Comparison of ENCODE assay signal across 11 cellular contexts in genomic region chr19:47096721-47097120, GRCh38. TPM values are rescaled to one million over a fixed set of nuclear protein-coding genes. Genes with fewer than 3 reads are reported as not detected.
A peak's percentile ranks its signal among the peaks of the same experiment; 100 is the strongest.
DNase-seq lines count a peak whose midpoint lies in the region; ATAC-seq and TF ChIP-seq lines count a peak whose summit lies in the region.
"Had no signal": no experiment of that assay in that cellular context is flagged by ENCODE, and none has a peak within 500 bp of the region (broad histone marks: within the 10 kb centered on the region; RNA-seq: fewer than 3 reads in every experiment).

No MANE protein-coding gene starts in this region.

- peak overlapping the region in 4 of 59 donors; percentile 7 to 33 (median 12) for H3K4me3 ChIP-seq in dorsolateral prefrontal cortex
- H3K4me3 ChIP-seq in mucosa of rectum (ENCODE audit: low read length in 2 of 2): peak overlapping the region; percentile 27 to 52
- no peak overlapping the region for H3K4me3 ChIP-seq in tibial artery
- no peak overlapping the region for H3K4me3 ChIP-seq in aorta (ENCODE audit: low read length in 2 of 2)

- no peaks in the 10 kb centered on the region for H3K27me3 Mint-ChIP-seq in activated T-cell treated with anti-CD3 and anti-CD28 coated beads, Interleukin-2, amount 50 U/mL, for 72 hours (ENCODE audit: low read depth)
- no peaks in the 10 kb centered on the region for H3K27me3 Mint-ChIP-seq in activated T-cell treated with anti-CD3 and anti-CD28 coated beads, Interleukin-2, amount 50 U/mL, for 4 hours (ENCODE audit: low read depth)

- peak overlapping the region; percentile 100 for H3K27ac Mint-ChIP-seq in activated T-cell treated with anti-CD3 and anti-CD28 coated beads, Interleukin-2, amount 50 U/mL, for 72 hours

- no peaks in the 10 kb centered on the region for H3K9me3 Mint-ChIP-seq in activated T-cell treated with anti-CD3 and anti-CD28 coated beads, Interleukin-2, amount 50 U/mL, for 72 hours
- no peaks in the 10 kb centered on the region for H3K9me3 Mint-ChIP-seq in activated T-cell treated with anti-CD3 and anti-CD28 coated beads, Interleukin-2, amount 50 U/mL, for 4 hours

- H3K9me3 ChIP-seq in mucosa of rectum (ENCODE audit: control insufficient read depth in 2 of 2, low read length in 2 of 2) (no peaks in the 10 kb centered on the region), tibial artery (no peaks in the 10 kb centered on the region), aorta (ENCODE audit: control insufficient read depth, low read length) (no peaks in the 10 kb centered on the region)

- 94% methylated on average over 9 of the region's 9 CpGs for WGBS in aorta, 2 donors

- DNase-seq in activated T-cell treated with anti-CD3 and anti-CD28 coated beads, Interleukin-2, amount 50 U/mL, for 72 hours: no peak
- no peak for DNase-seq in activated T-cell treated with anti-CD3 and anti-CD28 coated beads, Interleukin-2, amount 50 U/mL, for 4 hours
- no peak for DNase-seq in dorsolateral prefrontal cortex
- no peak for DNase-seq in tibial artery
- no peak for DNase-seq in RPMI8226
- no peak for DNase-seq in stimulated activated naive CD4-positive, alpha-beta T cell treated with Interleukin-2 at 50 U/mL for 16 hours (lab: John Stamatoyannopoulos, UW)
- DNase-seq in aorta: no peak
- DNase-seq: activated CD8-positive, alpha-beta memory T cell treated with anti-CD3 and anti-CD28 coated beads, Interleukin-2, amount 50 U/mL, for 48 hours; NCI-H1092 treated with DMSO at 0.1 percent for 48 hours; SHP77 treated with DMSO at 0.1 percent for 48 hours had no signal

- H3K4me3 Mint-ChIP-seq in activated T-cell treated with anti-CD3 and anti-CD28 coated beads, Interleukin-2, amount 50 U/mL, for 72 hours: peak overlapping the region; percentile 1 to 92
- no peak overlapping the region for H3K4me3 Mint-ChIP-seq in activated T-cell treated with anti-CD3 and anti-CD28 coated beads, Interleukin-2, amount 50 U/mL, for 4 hours

- H3K27me3 ChIP-seq in dorsolateral prefrontal cortex (no peaks in the 10 kb centered on the region), mucosa of rectum (ENCODE audit: control insufficient read depth in 2 of 2, insufficient read depth in 2 of 2, low read length in 2 of 2) (no peaks in the 10 kb centered on the region), tibial artery (no peaks in the 10 kb centered on the region), aorta (ENCODE audit: control insufficient read depth in 1 of 2, insufficient read depth in 2 of 2, low read length in 1 of 2) (no peaks in the 10 kb centered on the region)

- TF ChIP-seq CTCF in dorsolateral prefrontal cortex (IDR thresholded peaks at IDR 0.05 in 54 of 56, conservative IDR thresholded peaks at IDR 0.05 in 2 of 56; ENCODE audit: low read depth in 1 of 56, partially characterized antibody in 56 of 56): no peak
- no peak for TF ChIP-seq CTCF in tibial artery (IDR thresholded peaks at IDR 0.05)

- peaks cover 74% of the 10 kb centered on the region for H3K4me1 Mint-ChIP-seq in activated T-cell treated with anti-CD3 and anti-CD28 coated beads, Interleukin-2, amount 50 U/mL, for 72 hours (ENCODE audit: low read depth)
- peaks cover 42% of the 10 kb centered on the region for H3K4me1 Mint-ChIP-seq in activated T-cell treated with anti-CD3 and anti-CD28 coated beads, Interleukin-2, amount 50 U/mL, for 4 hours (ENCODE audit: low read depth)

- ATAC-seq in activated T-cell treated with anti-CD3 and anti-CD28 coated beads, Interleukin-2, amount 50 U/mL, for 72 hours (replicated peaks in 1 of 2): no peak
- no peak for ATAC-seq in activated T-cell treated with anti-CD3 and anti-CD28 coated beads, Interleukin-2, amount 50 U/mL, for 4 hours
- ATAC-seq in aorta (ENCODE audit: low FRiP score): no peak

- peak overlapping the region; percentile 83 to 87 for H3K9ac ChIP-seq in mucosa of rectum (ENCODE audit: low read depth in 1 of 2, low read length in 2 of 2)

- H3K36me3 ChIP-seq in mucosa of rectum (ENCODE audit: control insufficient read depth in 2 of 2, insufficient read depth in 2 of 2, low read length in 2 of 2): peaks cover 16 to 23% of the 10 kb centered on the region in 2 donors
- peaks cover 0 to 24% (median 15%) of the 10 kb centered on the region in 3 donors for H3K36me3 ChIP-seq in tibial artery
- no peaks in the 10 kb centered on the region for H3K36me3 ChIP-seq in aorta (ENCODE audit: control insufficient read depth in 1 of 2, insufficient read depth in 2 of 2, low read length in 1 of 2)

- peaks cover 9 to 26% of the 10 kb centered on the region in 2 donors for H3K36me3 Mint-ChIP-seq in activated T-cell treated with anti-CD3 and anti-CD28 coated beads, Interleukin-2, amount 50 U/mL, for 72 hours (ENCODE audit: insufficient read depth in 2 of 2)
- H3K36me3 Mint-ChIP-seq in activated T-cell treated with anti-CD3 and anti-CD28 coated beads, Interleukin-2, amount 50 U/mL, for 4 hours (ENCODE audit: insufficient read depth): peaks cover 20% of the 10 kb centered on the region

- H3K4me1 ChIP-seq in mucosa of rectum (ENCODE audit: control insufficient read depth in 2 of 2, insufficient read depth in 2 of 2, low read length in 2 of 2) (peaks cover 52 to 57% of the 10 kb centered on the region in 2 donors), tibial artery (peaks cover 0 to 67% (median 57%) of the 10 kb centered on the region in 4 donors), aorta (ENCODE audit: control insufficient read depth in 1 of 2, insufficient read depth in 2 of 2, low read length in 2 of 2) (no peaks in the 10 kb centered on the region)

- intact Hi-C loops in dorsolateral prefrontal cortex (cut with DNase I): no loop called here
- intact Hi-C loops in tibial artery (cut with DNase I; ENCODE audit: low total_unique reads): no loop called here
- intact Hi-C loops in aorta (cut with DNase I): no loop called here

- H3K27ac ChIP-seq in dorsolateral prefrontal cortex: peak overlapping the region in 54 of 59 donors; percentile 2 to 85 (median 71)
- peak overlapping the region; percentile 98 to 99 for H3K27ac ChIP-seq in mucosa of rectum (ENCODE audit: low read depth in 2 of 2, low read length in 2 of 2)
- H3K27ac ChIP-seq in tibial artery: peak overlapping the region; percentile 79 to 81
- H3K27ac ChIP-seq in aorta (ENCODE audit: low read depth in 1 of 2, low read length in 2 of 2): no peak overlapping the region

RNA-seq across cellular contexts. Expression of gene ZC3H4, which starts 16.9 kb away (rescaled TPM):
- 10 to 100 TPM; 76.0 to 84.0 TPM for total RNA-seq in activated T-cell treated with anti-CD3 and anti-CD28 coated beads, Interleukin-2, amount 50 U/mL, for 72 hours
- 10 to 100 TPM; 77.7 to 91.6 (median 90.4) TPM for total RNA-seq in activated T-cell treated with anti-CD3 and anti-CD28 coated beads, Interleukin-2, amount 50 U/mL, for 4 hours
- total RNA-seq in dorsolateral prefrontal cortex (10 to 100 TPM; 28.4 to 56.1 (median 40.3) TPM), aorta (10 to 100 TPM; 33.9 to 34.6 TPM)
- 10 to 100 TPM in 1 of 2 donors, 1 to 10 TPM in 1; 5.7 to 10.4 TPM for polyA plus RNA-seq in aorta

RNA-seq across cellular contexts. Expression of gene SAE1, which starts 33.9 kb away (rescaled TPM):
- 100 to 1,000 TPM; 232 to 254 TPM for total RNA-seq in activated T-cell treated with anti-CD3 and anti-CD28 coated beads, Interleukin-2, amount 50 U/mL, for 72 hours
- total RNA-seq in activated T-cell treated with anti-CD3 and anti-CD28 coated beads, Interleukin-2, amount 50 U/mL, for 4 hours: 100 to 1,000 TPM in 1 of 3 donors, 10 to 100 TPM in 2; 90.0 to 112 (median 99.3) TPM
- total RNA-seq in dorsolateral prefrontal cortex (100 to 1,000 TPM in 2 of 120 experiments, 10 to 100 TPM in 118; 50.2 to 109 (median 75.1) TPM), aorta (10 to 100 TPM; 44.5 to 64.9 TPM)
- polyA plus RNA-seq in aorta: 10 to 100 TPM; 49.5 to 59.0 TPM

RNA-seq across cellular contexts. Expression of gene TMEM160, which starts 48.3 kb away (rescaled TPM):
- 10 to 100 TPM; 30.8 TPM for total RNA-seq in activated T-cell treated with anti-CD3 and anti-CD28 coated beads, Interleukin-2, amount 50 U/mL, for 72 hours
- 10 to 100 TPM; 57.1 to 61.6 (median 57.6) TPM for total RNA-seq in activated T-cell treated with anti-CD3 and anti-CD28 coated beads, Interleukin-2, amount 50 U/mL, for 4 hours
- total RNA-seq in dorsolateral prefrontal cortex: 100 to 1,000 TPM in 7 of 120 experiments, 10 to 100 TPM in 113; 40.1 to 114 (median 78.7) TPM
- 10 to 100 TPM; 20.6 to 25.6 TPM for total RNA-seq in aorta
- polyA plus RNA-seq in aorta: 10 to 100 TPM in 1 of 2 donors, 1 to 10 TPM in 1; 2.5 to 17.8 TPM

Comparison
In these comparisons a context has a peak if more than half of its experiments do, and no peak if none do; other contexts are left out.
1. H3K27ac ChIP-seq: peak in dorsolateral prefrontal cortex (54 of 59), mucosa of rectum (2 of 2) and tibial artery (2 of 2); none in aorta (0 of 2).
2. H3K4me3 ChIP-seq: peak in mucosa of rectum (2 of 2); none in tibial artery (0 of 2) and aorta (0 of 2).